12 cellular contexts compared by ENCODE assay signal in the genomic region with DNA sequence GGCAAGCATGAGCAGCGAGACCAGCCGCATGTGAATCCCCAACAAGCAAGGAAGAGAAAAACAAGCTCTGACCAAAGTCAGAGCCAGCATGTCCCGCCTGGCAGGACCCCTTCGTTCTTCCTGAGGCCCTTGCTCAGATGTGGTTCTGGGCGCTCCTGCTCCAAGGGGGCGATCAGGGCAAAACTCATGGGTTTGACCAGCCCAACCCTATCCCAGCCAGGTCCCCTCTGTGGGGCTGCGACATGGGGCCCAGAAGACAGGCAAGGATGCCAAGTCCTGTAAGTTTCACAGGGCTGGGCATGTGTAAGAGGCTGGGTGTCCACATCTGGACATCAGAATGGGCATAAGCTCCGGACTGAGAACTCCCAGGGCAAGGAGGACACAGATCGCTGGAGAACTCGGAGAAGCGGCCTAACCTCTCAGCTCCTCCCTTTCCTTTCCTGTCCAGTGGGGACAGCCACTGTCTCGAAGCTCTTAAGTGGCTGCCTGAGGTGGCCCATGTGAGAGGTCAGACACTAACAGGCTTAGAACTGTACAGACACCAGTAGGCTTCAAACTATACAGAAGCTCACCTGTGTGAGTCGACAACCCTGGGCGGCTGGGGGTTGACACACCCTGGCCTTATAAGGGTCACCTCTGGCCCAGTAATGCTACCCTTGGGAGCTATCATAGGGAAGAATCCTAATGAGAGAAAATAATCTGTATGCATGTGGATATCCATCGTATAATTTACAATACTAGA. TPM values are rescaled to one million over a fixed set of nuclear protein-coding genes. Genes with fewer than 3 reads are reported as not detected.
DNase-seq lines count a peak whose midpoint lies in the region; ATAC-seq and TF ChIP-seq lines count a peak whose summit lies in the region.
"Had no signal": no experiment of that assay in that cellular context is flagged by ENCODE, and none has a peak within 500 bp of the region (broad histone marks: within the 10 kb centered on the region; RNA-seq: fewer than 3 reads in every experiment).

No MANE protein-coding gene starts in this region.

- TF ChIP-seq EP300 in gastroesophageal sphincter (IDR thresholded peaks at IDR 0.05): no peak
- TF ChIP-seq EP300 in sigmoid colon (IDR thresholded peaks at IDR 0.05): no peak

- H3K27me3 ChIP-seq in right cardiac atrium (ENCODE audit: control insufficient read depth, insufficient read depth) (no peaks in the 10 kb centered on the region), left ventricle myocardium inferior (ENCODE audit: low read depth) (no peaks in the 10 kb centered on the region), gastroesophageal sphincter (no peaks in the 10 kb centered on the region), sigmoid colon (no peaks in the 10 kb centered on the region)
- H3K27me3 ChIP-seq: heart left ventricle had no signal

- intact Hi-C loops in right cardiac atrium (cut with DNase I): no loop called here
- intact Hi-C loops in left ventricle myocardium inferior (cut with micrococcal nuclease): no loop called here
- intact Hi-C loops in sigmoid colon (cut with DNase I): no loop called here

- TF ChIP-seq CTCF in left ventricle myocardium inferior (IDR thresholded peaks at IDR 0.05; ENCODE audit: borderline replicate concordance) (no peak), gastroesophageal sphincter (IDR thresholded peaks at IDR 0.05) (no peak), sigmoid colon (IDR thresholded peaks at IDR 0.05) (no peak)

- WGBS in right cardiac atrium: 89% methylated on average over 15 of the region's 15 CpGs
- 100% methylated on average over 1 of the region's 15 CpGs for WGBS in gastroesophageal sphincter (ENCODE audit: low coverage in 1 of 2), 2 donors
- 95% methylated on average over 15 of the region's 15 CpGs for WGBS in sigmoid colon, 2 donors

- TF ChIP-seq POLR2A in gastroesophageal sphincter (IDR thresholded peaks at IDR 0.05) (no peak), sigmoid colon (IDR thresholded peaks at IDR 0.05) (no peak)

- H3K9me3 ChIP-seq in right cardiac atrium (ENCODE audit: control insufficient read depth, low read length) (no peaks in the 10 kb centered on the region), left ventricle myocardium inferior (replicated peaks) (no peaks in the 10 kb centered on the region), gastroesophageal sphincter (no peaks in the 10 kb centered on the region), sigmoid colon (no peaks in the 10 kb centered on the region)
- H3K9me3 ChIP-seq: heart left ventricle, mucosa of descending colon had no signal

- H3K4me3 ChIP-seq in right cardiac atrium (ENCODE audit: low read length) (no peak overlapping the region), left ventricle myocardium inferior (no peak overlapping the region), gastroesophageal sphincter (no peak overlapping the region), sigmoid colon (no peak overlapping the region)
- H3K4me3 ChIP-seq: heart left ventricle, mucosa of descending colon had no signal

- peaks cover 13% of the 10 kb centered on the region for H3K4me1 ChIP-seq in right cardiac atrium (ENCODE audit: control insufficient read depth, insufficient read depth, low read length)
- peaks cover 28% of the 10 kb centered on the region for H3K4me1 ChIP-seq in left ventricle myocardium inferior
- peaks cover 0 to 54% (median 32%) of the 10 kb centered on the region in 3 donors for H3K4me1 ChIP-seq in gastroesophageal sphincter
- peaks cover 0 to 57% (median 44%) of the 10 kb centered on the region in 4 donors for H3K4me1 ChIP-seq in sigmoid colon

- peak; percentile 9 to 28 for ATAC-seq in right cardiac atrium
- ATAC-seq in gastroesophageal sphincter: no peak
- no peak for ATAC-seq in HG02610 (IDR thresholded peaks at IDR 0.05; ENCODE audit: unreplicated experiment)
- ATAC-seq in GM19324 (IDR thresholded peaks at IDR 0.05; ENCODE audit: low FRiP score, unreplicated experiment): no peak
- no peak for ATAC-seq in HG03571 (IDR thresholded peaks at IDR 0.05; ENCODE audit: unreplicated experiment)

- no peak overlapping the region for H3K27ac ChIP-seq in right cardiac atrium (ENCODE audit: low read length)
- no peak overlapping the region for H3K27ac ChIP-seq in left ventricle myocardium inferior (replicated peaks)
- H3K27ac ChIP-seq in gastroesophageal sphincter: peak overlapping the region in 3 of 4 donors; percentile 82 to 85 (median 84)
- H3K27ac ChIP-seq in sigmoid colon: peak overlapping the region; percentile 73 to 84 (median 80)

- DNase-seq in right cardiac atrium: peak in 1 of 3 donors; percentile 42
- no peak for DNase-seq in left ventricle myocardium inferior
- DNase-seq in sigmoid colon: peak; percentile 59
- no peak for DNase-seq in NCI-H2227 (lab: John Stamatoyannopoulos, UW; ENCODE audit: unreplicated experiment)
- DNase-seq: mucosa of descending colon, NCI-H2081 treated with DMSO at 0.1 percent for 48 hours, NCI-H526 treated with DMSO at 0.1 percent for 48 hours had no signal

- H3K36me3 ChIP-seq in left ventricle myocardium inferior (peaks cover 9% of the 10 kb centered on the region), gastroesophageal sphincter (peaks cover 0 to 14% of the 10 kb centered on the region in 2 donors), sigmoid colon (no peaks in the 10 kb centered on the region)

RNA-seq across cellular contexts. Expression of a gene that starts 48.9 kb away (rescaled TPM):
- total RNA-seq in right cardiac atrium (1 to 10 TPM; 4.3 to 6.2 (median 4.9) TPM), left ventricle myocardium inferior (2.3 TPM), gastroesophageal sphincter (10 to 100 TPM; 10.1 to 14.0 (median 12.5) TPM), sigmoid colon (10 to 100 TPM; 11.1 to 13.8 (median 11.7) TPM)
- polyA plus RNA-seq in right cardiac atrium (3.3 TPM), sigmoid colon (1 to 10 TPM; 2.5 to 6.8 (median 3.0) TPM)

Comparison
In these comparisons a context has a peak if more than half of its experiments do, and no peak if none do; other contexts are left out.
1. ATAC-seq: peak in right cardiac atrium (2 of 2); none in gastroesophageal sphincter (single experiment), HG02610 (single experiment), GM19324 (single experiment) and HG03571 (single experiment).
2. H3K27ac ChIP-seq: peak in gastroesophageal sphincter (3 of 4) and sigmoid colon (4 of 4); none in right cardiac atrium (single experiment) and left ventricle myocardium inferior (single experiment).